Comparison of ENCODE assay signal across 8 cellular contexts in the genomic region with DNA sequence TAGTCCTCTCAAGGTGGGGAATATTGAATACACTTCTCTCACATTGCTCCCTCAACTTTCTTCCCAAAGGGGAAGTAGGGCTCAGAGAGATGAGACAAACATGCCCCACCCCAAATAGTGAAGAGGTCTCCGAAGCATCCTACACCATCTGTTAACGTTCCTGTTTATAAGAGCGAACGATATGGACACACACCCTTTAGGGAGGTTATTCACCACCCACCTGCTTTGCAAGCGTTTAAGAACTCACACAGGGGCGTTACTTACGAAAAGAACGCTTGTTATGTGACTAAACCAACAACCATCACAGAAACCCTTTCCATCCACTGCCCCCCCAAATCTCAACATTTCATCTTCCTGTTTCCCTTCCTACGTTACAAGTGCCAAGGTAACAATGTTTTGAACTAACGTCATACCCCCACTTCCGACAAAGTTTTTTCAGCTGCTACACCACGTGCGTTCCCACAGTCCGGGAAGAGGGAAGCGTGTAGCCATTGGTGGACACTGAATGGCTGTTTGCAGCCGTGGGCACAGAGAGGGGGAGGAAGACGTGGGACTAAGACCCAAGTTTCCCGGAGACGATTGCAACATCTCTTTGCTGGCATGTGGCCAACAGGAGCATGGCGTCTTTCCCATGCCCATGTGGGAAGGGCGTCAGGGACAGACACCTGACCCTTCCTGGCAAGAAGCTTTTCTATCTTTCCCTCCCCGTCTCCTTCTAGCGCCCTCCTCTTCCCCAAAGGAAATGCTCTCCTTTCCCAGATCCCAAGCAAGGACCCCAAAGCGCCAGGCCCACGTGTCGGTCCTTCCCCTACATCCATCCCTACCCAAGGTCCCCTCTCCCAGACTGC. TPM values are rescaled to one million over a fixed set of nuclear protein-coding genes. Genes with fewer than 3 reads are reported as not detected.
DNase-seq lines count a peak whose midpoint lies in the region; ATAC-seq and TF ChIP-seq lines count a peak whose summit lies in the region.

No MANE protein-coding gene starts in this region.

- H3K36me3 Mint-ChIP-seq in type B pancreatic cell, result peaks cover 29% of the 10 kb centered on the region

- peak; percentile 98 for DNase-seq in AG10803 (ENCODE audit: low read depth)
- DNase-seq in HUDEP-2 (lab: John Stamatoyannopoulos, UW; ENCODE audit: unreplicated experiment in 76 of 76), result peak in 58 of 76 experiments; percentile 4 to 72 (median 32)
- peak; percentile 96 for DNase-seq in SK-MEL-5 (ENCODE audit: low read depth, low spot score)
- DNase-seq in cardiac septum (ENCODE audit: low spot score), result peak; percentile 93
- DNase-seq in type B pancreatic cell (ENCODE audit: extremely low spot score, unreplicated experiment), result peak; percentile 78

- H3K4me1 Mint-ChIP-seq in type B pancreatic cell (ENCODE audit: unreplicated experiment), result peaks cover 17% of the 10 kb centered on the region

- H3K27me3 ChIP-seq in parathyroid adenoma (ENCODE audit: control insufficient read depth, insufficient read depth, low read length), result no peaks in the 10 kb centered on the region

- ATAC-seq in GM19351 (IDR thresholded peaks at IDR 0.05; ENCODE audit: unreplicated experiment), result peak; percentile 32

- H2AFZ ChIP-seq in parathyroid adenoma, result peak overlapping the region; percentile 90

- TF ChIP-seq CTCF in AG10803 (conservative IDR thresholded peaks at IDR 0.05; ENCODE audit: low read length), result no peak
- TF ChIP-seq CTCF in parathyroid adenoma (IDR thresholded peaks at IDR 0.05), result no peak
- no peak for TF ChIP-seq CTCF in type B pancreatic cell (conservative IDR thresholded peaks at IDR 0.05)

- peaks cover 12% of the 10 kb centered on the region for H3K27me3 Mint-ChIP-seq in type B pancreatic cell

- H3K79me2 ChIP-seq in parathyroid adenoma, result peaks cover 14% of the 10 kb centered on the region

- peak overlapping the region; percentile 97 for H3K4me3 Mint-ChIP-seq in type B pancreatic cell

- peaks cover 8% of the 10 kb centered on the region for H3K4me1 ChIP-seq in parathyroid adenoma

- H3K36me3 ChIP-seq in parathyroid adenoma (ENCODE audit: control insufficient read depth, insufficient read depth, low read length), result no peaks in the 10 kb centered on the region

- no peaks in the 10 kb centered on the region for H3K9me3 Mint-ChIP-seq in type B pancreatic cell

- H3K27ac Mint-ChIP-seq in type B pancreatic cell, result peak overlapping the region; percentile 97

- intact Hi-C loops in cardiac septum (cut with DNase I), result loop anchor here (2.0 to 10.0 kb wide), 3 partner anchors 107 to 509 kb away; partner anchors contain the start of genes GABARAPL1 and MAGOHB

- H3K9ac ChIP-seq in parathyroid adenoma, result peak overlapping the region; percentile 32

- peak overlapping the region; percentile 92 for H3K27ac ChIP-seq in adipose tissue (ENCODE audit: low read depth, low read length)
- peak overlapping the region; percentile 83 for H3K27ac ChIP-seq in parathyroid adenoma

- H3K9me3 ChIP-seq in parathyroid adenoma (ENCODE audit: control insufficient read depth, low read length), result no peaks in the 10 kb centered on the region

- H3K4me2 ChIP-seq in parathyroid adenoma (ENCODE audit: low read length), result peak overlapping the region; percentile 90

- H3K4me3 ChIP-seq in AG10803 (ENCODE audit: low read length) (peak overlapping the region; percentile 88), parathyroid adenoma (ENCODE audit: low read depth, low read length) (peak overlapping the region; percentile 72)

- in situ Hi-C loops in SK-MEL-5 (cut with HindIII; ENCODE audit: low pct_unique_long_range_greater_than_20kb, low sequenced_read_pairs), result no loop called here

- WGBS in adipose tissue, 3 donors, result 0 to 1% (median 1%) methylated on average over 25 to 26 of the region's 26 CpGs

RNA-seq across cellular contexts. Expression of gene YBX3, which starts 1.2 kb away (rescaled TPM):
- 55.1 and 64.7 TPM in 2 replicates for total RNA-seq in SK-MEL-5 (2014; rRNA removed; shearing (Covaris generic))
- polyA plus RNA-seq in SK-MEL-5 (2015; cell fraction: cytosol; rRNA removed), result 224 and 225 TPM in 2 replicates
- 494 and 519 TPM in 2 replicates for polyA plus RNA-seq in SK-MEL-5 (2015; cell fraction: nucleus; rRNA removed)
- polyA plus RNA-seq in adipose tissue, result 100 to 1,000 TPM; 398 to 461 (median 424) TPM
- total RNA-seq in cardiac septum, result 998 TPM
- 196 and 635 TPM in 2 replicates for total RNA-seq in type B pancreatic cell (ENCODE audit: low replicate concordance)

RNA-seq across cellular contexts. Expression of gene STYK1, which starts 48.0 kb away (rescaled TPM):
- 0.05 TPM in 1 of 2 replicates, not detected in the other for total RNA-seq in SK-MEL-5 (2014; rRNA removed; shearing (Covaris generic))
- polyA plus RNA-seq in SK-MEL-5 (2015; cell fraction: cytosol; rRNA removed), result 0.06 TPM in 2 replicates
- not detected in 2 replicates for polyA plus RNA-seq in SK-MEL-5 (2015; cell fraction: nucleus; rRNA removed)
- polyA plus RNA-seq in adipose tissue, result under 1 TPM in 2 of 3 donors, not detected in 1; 0.05 to 0.86 TPM
- total RNA-seq in cardiac septum (0.16 TPM), type B pancreatic cell (ENCODE audit: low replicate concordance) (0.68 and 8.9 TPM in 2 replicates)

Comparison
In these comparisons a context has a peak if more than half of its experiments do, and no peak if none do; other contexts are left out.
1. Peak in every context shown above with its lines: DNase-seq, ATAC-seq, H3K4me3 ChIP-seq and H3K27ac ChIP-seq.
2. DNase-seq: peak in every context shown above with its lines; median percentile 98 in AG10803; 96 in SK-MEL-5; 93 in cardiac septum; 78 in type B pancreatic cell; 32 in HUDEP-2.